Comparison of ENCODE assay signal across 10 cellular contexts in the genomic region with DNA sequence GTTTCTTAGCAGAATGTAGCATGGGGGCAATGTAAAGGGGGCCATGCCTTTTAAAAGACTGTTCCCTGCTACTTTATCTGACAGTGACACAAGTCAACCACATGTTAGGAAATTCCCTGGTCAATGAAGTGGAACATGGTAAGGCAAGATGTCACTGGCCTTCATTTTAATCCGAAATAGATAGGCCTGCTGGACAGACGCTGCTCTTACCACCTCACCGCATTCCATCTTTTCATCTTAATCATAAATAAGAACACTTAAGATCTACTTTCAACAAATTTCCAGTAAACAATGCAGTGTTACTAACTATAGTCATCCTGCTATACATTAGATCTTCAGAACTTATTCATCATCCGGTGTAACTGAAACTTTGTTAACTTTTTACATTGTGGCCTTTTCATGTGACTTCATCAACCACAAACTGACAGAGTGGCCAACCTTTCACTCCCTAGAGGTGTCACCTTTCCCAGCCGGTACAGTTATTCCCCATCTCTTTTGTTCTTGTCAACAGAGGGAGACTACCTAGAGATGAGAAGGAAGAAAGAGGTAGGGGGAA. TPM values are rescaled to one million over a fixed set of nuclear protein-coding genes. Genes with fewer than 3 reads are reported as not detected.
DNase-seq lines count a peak whose midpoint lies in the region; ATAC-seq and TF ChIP-seq lines count a peak whose summit lies in the region.
"Had no signal": no experiment of that assay in that cellular context is flagged by ENCODE, and none has a peak within 500 bp of the region (broad histone marks: within the 10 kb centered on the region; RNA-seq: fewer than 3 reads in every experiment).

No MANE protein-coding gene starts in this region.

- peak; percentile 96 for ATAC-seq in GM18520 (IDR thresholded peaks at IDR 0.05; ENCODE audit: unreplicated experiment)

- intact Hi-C loops in Calu3 (cut with micrococcal nuclease; ENCODE audit: unreplicated experiment), result no loop called here

- no peaks in the 10 kb centered on the region for H3K36me3 ChIP-seq in GM23248 (ENCODE audit: low read depth)
- H3K36me3 ChIP-seq in KMS-11 (ENCODE audit: insufficient read depth), result no peaks in the 10 kb centered on the region
- H3K36me3 ChIP-seq in Karpas-422 (ENCODE audit: insufficient read depth, low read length), result no peaks in the 10 kb centered on the region

- peaks cover 13% of the 10 kb centered on the region for H3F3A ChIP-seq in GM23248 (ENCODE audit: insufficient read depth)

- H2AFZ ChIP-seq in GM23248 (peak overlapping the region; percentile 31; the same call in 1 of the 2 replicates), KMS-11 (ENCODE audit: low read depth) (peak overlapping the region; percentile 31), Karpas-422 (ENCODE audit: low read length) (no peak overlapping the region)
- H2AFZ ChIP-seq: PC-9 had no signal

- no peaks in the 10 kb centered on the region for H3K27me3 ChIP-seq in GM23248 (replicated peaks; ENCODE audit: insufficient read depth)
- no peaks in the 10 kb centered on the region for H3K27me3 ChIP-seq in KMS-11 (ENCODE audit: insufficient read depth, low read depth)
- H3K27me3 ChIP-seq in Karpas-422 (ENCODE audit: low read length), result no peaks in the 10 kb centered on the region

- no peak for DNase-seq in GM23248
- DNase-seq in kidney glomerular epithelial cell (lab: John Stamatoyannopoulos, UW), result peak; percentile 74
- DNase-seq in Calu3, result no peak
- no peak for DNase-seq in Karpas-422
- DNase-seq in germinal center (ENCODE audit: low spot score), result no peak
- no peak for DNase-seq in dermis blood vessel endothelial cell
- DNase-seq: erythroblast had no signal

- no peak overlapping the region for H3K4me3 Mint-ChIP-seq in Calu3 (ENCODE audit: low read depth, unreplicated experiment)

- BruUV-seq in Calu3 (replicated peaks; lab: Mats Ljungman, UMichigan), result no TSS peak

- H3K36me3 Mint-ChIP-seq in Calu3 (ENCODE audit: insufficient read depth, unreplicated experiment), result no peaks in the 10 kb centered on the region

- no peak overlapping the region for H3K27ac Mint-ChIP-seq in Calu3 (ENCODE audit: unreplicated experiment)

- no peaks in the 10 kb centered on the region for H4K20me1 ChIP-seq in GM23248 (ENCODE audit: insufficient read depth)
- no peaks in the 10 kb centered on the region for H4K20me1 ChIP-seq in KMS-11 (ENCODE audit: insufficient read depth)
- H4K20me1 ChIP-seq in Karpas-422 (ENCODE audit: insufficient read depth, low read depth, low read length), result no peaks in the 10 kb centered on the region

- no peaks in the 10 kb centered on the region for H3K27me3 Mint-ChIP-seq in Calu3 (ENCODE audit: unreplicated experiment)

- no peaks in the 10 kb centered on the region for H3K9me2 ChIP-seq in GM23248 (ENCODE audit: insufficient read depth)
- no peaks in the 10 kb centered on the region for H3K9me2 ChIP-seq in Karpas-422 (replicated peaks; ENCODE audit: insufficient read depth, low read length)

- in situ Hi-C loops in GM23248 (cut with MboI), result no loop called here

- H3K4me2 ChIP-seq in GM23248 (ENCODE audit: unreplicated experiment) (peak overlapping the region; percentile 46), KMS-11 (peak overlapping the region; percentile 75), Karpas-422 (ENCODE audit: low read depth, low read length, poor library complexity, severe bottlenecking) (no peak overlapping the region)
- H3K4me2 ChIP-seq: PC-9 had no signal

- no peaks in the 10 kb centered on the region for H3K79me2 ChIP-seq in GM23248 (ENCODE audit: insufficient read depth)
- no peaks in the 10 kb centered on the region for H3K79me2 ChIP-seq in KMS-11 (ENCODE audit: insufficient read depth, low read depth)
- no peaks in the 10 kb centered on the region for H3K79me2 ChIP-seq in Karpas-422 (ENCODE audit: low read length)

- H3K9ac ChIP-seq in GM23248, result no peak overlapping the region
- H3K9ac ChIP-seq in KMS-11, result peak overlapping the region; percentile 46
- no peak overlapping the region for H3K9ac ChIP-seq in Karpas-422 (ENCODE audit: low read length)

- H3K27ac ChIP-seq in GM23248, result no peak overlapping the region
- H3K27ac ChIP-seq in KMS-11, result peak overlapping the region; percentile 59
- no peak overlapping the region for H3K27ac ChIP-seq in Karpas-422 (ENCODE audit: low read length)
- H3K27ac ChIP-seq: PC-9 had no signal

- CTCF ChIA-PET in Calu3 (lab: Charles Lee), result no interaction called here

- H3K9me3 ChIP-seq in GM23248 (ENCODE audit: low read depth), result no peaks in the 10 kb centered on the region
- no peaks in the 10 kb centered on the region for H3K9me3 ChIP-seq in Karpas-422 (ENCODE audit: low read length)

- WGBS in GM23248 (ENCODE audit: low coverage in 1 of 2, low lambda C conversion rate in 2 of 2, missing lambda C conversion rate in 2 of 2), 2 experiments, result 46 to 51% methylated on average over 5 of the region's 5 CpGs

- TF ChIP-seq CTCF in KMS-11 (conservative IDR thresholded peaks at IDR 0.05; ENCODE audit: low read depth, low read length), result no peak
- TF ChIP-seq CTCF in Calu3 (IDR thresholded peaks at IDR 0.05; ENCODE audit: unreplicated experiment), result no peak

- H3K4me3 ChIP-seq in GM23248 (no peak overlapping the region), KMS-11 (IDR thresholded peaks at IDR 0.05; ENCODE audit: insufficient read depth, low read depth, low read length) (no peak overlapping the region), Karpas-422 (ENCODE audit: low read length) (no peak overlapping the region)
- H3K4me3 ChIP-seq: PC-9 had no signal

- peaks cover 15% of the 10 kb centered on the region for H3K4me1 ChIP-seq in GM23248 (ENCODE audit: insufficient read depth)
- H3K4me1 ChIP-seq in KMS-11 (ENCODE audit: low read depth, poor library complexity, severe bottlenecking), result peaks cover 42% of the 10 kb centered on the region
- H3K4me1 ChIP-seq in Karpas-422 (ENCODE audit: low read length), result no peaks in the 10 kb centered on the region

- no peaks in the 10 kb centered on the region for H3K9me3 Mint-ChIP-seq in Calu3 (ENCODE audit: low read depth, unreplicated experiment)

- H3K4me1 Mint-ChIP-seq in Calu3 (ENCODE audit: low read depth, unreplicated experiment), result peaks cover 6% of the 10 kb centered on the region

RNA-seq across cellular contexts. Expression of gene ASB4, which starts 15.6 kb away (rescaled TPM):
- not detected in 2 replicates for total RNA-seq in GM23248 (2014; rRNA removed; shearing (Covaris generic))
- polyA plus RNA-seq in GM23248 (2016; fragmentation: Nextera tagmentation; extraction: Ambion mirVana), result not detected in 2 replicates
- total RNA-seq in Calu3 (2022), result 0.47 TPM in 1 of 2 replicates, not detected in the other
- not detected in 2 replicates for total RNA-seq in Karpas-422 (2014; rRNA removed; shearing (Covaris generic); ENCODE audit: low replicate concordance)
- total RNA-seq in dermis blood vessel endothelial cell, result not detected in 2 replicates
- total RNA-seq: PC-9 had no signal
